ENCODE assay signal across 10 cellular contexts in genomic region chr17:41521574-41522261, GRCh38. TPM values are rescaled to one million over a fixed set of nuclear protein-coding genes. Genes with fewer than 3 reads are reported as not detected.
DNase-seq lines count a peak whose midpoint lies in the region; ATAC-seq and TF ChIP-seq lines count a peak whose summit lies in the region.
"Had no signal": no experiment of that assay in that cellular context is flagged by ENCODE, and none has a peak within 500 bp of the region (broad histone marks: within the 10 kb centered on the region; RNA-seq: fewer than 3 reads in every experiment).

No MANE protein-coding gene starts in this region.

- no peaks in the 10 kb centered on the region for H3K9me3 Mint-ChIP-seq in activated T-cell treated with anti-CD3 and anti-CD28 coated beads, Interleukin-2, amount 50 U/mL, for 4 hours

- DNase-seq in HS-5 (ENCODE audit: low read depth) = peak; percentile 71
- DNase-seq in body of pancreas = peak; percentile 23 to 45 (median 30)
- peak; percentile 84 to 91 for DNase-seq in left lung
- no peak for DNase-seq in activated T-cell treated with anti-CD3 and anti-CD28 coated beads, Interleukin-2, amount 50 U/mL, for 4 hours
- DNase-seq: activated CD4-positive, alpha-beta T cell treated with anti-CD3 and anti-CD28 coated beads for 4 hours had no signal

- TF ChIP-seq CTCF in body of pancreas (IDR thresholded peaks at IDR 0.05) (no peak), left lung (IDR thresholded peaks at IDR 0.05) (no peak)

- H3K36me3 Mint-ChIP-seq in activated T-cell treated with anti-CD3 and anti-CD28 coated beads, Interleukin-2, amount 50 U/mL, for 4 hours (ENCODE audit: insufficient read depth) = no peaks in the 10 kb centered on the region

- intact Hi-C loops in body of pancreas (cut with DNase I) = no loop called here
- intact Hi-C loops in left lung (cut with DNase I) = no loop called here

- no peaks in the 10 kb centered on the region for H3K79me2 ChIP-seq in ACC112 (ENCODE audit: control insufficient read depth, insufficient read depth, low read length, unreplicated experiment)

- H3K4me3 Mint-ChIP-seq in activated T-cell treated with anti-CD3 and anti-CD28 coated beads, Interleukin-2, amount 50 U/mL, for 4 hours = no peak overlapping the region

- H3K36me3 ChIP-seq in ACC112 (ENCODE audit: insufficient read depth, low read length) (no peaks in the 10 kb centered on the region), body of pancreas (replicated peaks in 1 of 2; ENCODE audit: insufficient read depth in 1 of 2, low read depth in 2 of 2) (no peaks in the 10 kb centered on the region), left lung (peaks cover 0 to 10% of the 10 kb centered on the region in 2 donors)

- H3K27ac ChIP-seq in ACC112 (ENCODE audit: low read depth, low read length) (peak overlapping the region; percentile 47; the same call in 1 of the 2 replicates), body of pancreas (peak overlapping the region; percentile 9 to 73 (median 42)), left lung (peak overlapping the region; percentile 55 to 69)

- H3K27me3 ChIP-seq in ACC112 (ENCODE audit: insufficient read depth, low read length) (no peaks in the 10 kb centered on the region), body of pancreas (no peaks in the 10 kb centered on the region), left lung (peaks cover 2 to 41% of the 10 kb centered on the region in 2 donors)

- WGBS in body of pancreas, 2 donors = 63 to 70% methylated on average over 3 to 6 of the region's 6 CpGs

- ATAC-seq in body of pancreas (peak; percentile 68), left lung (peak; percentile 72), GM19035 (IDR thresholded peaks at IDR 0.05; ENCODE audit: unreplicated experiment) (no peak), GM21526 (IDR thresholded peaks at IDR 0.05; ENCODE audit: low FRiP score, unreplicated experiment) (no peak), HG03565 (IDR thresholded peaks at IDR 0.05; ENCODE audit: unreplicated experiment) (no peak)
- ATAC-seq in activated T-cell treated with anti-CD3 and anti-CD28 coated beads, Interleukin-2, amount 50 U/mL, for 4 hours = no peak

- no peak overlapping the region for H2AFZ ChIP-seq in ACC112 (ENCODE audit: low read length, unreplicated experiment)

- H3K4me3 ChIP-seq in ACC112 (ENCODE audit: low read depth, low read length) = no peak overlapping the region
- H3K4me3 ChIP-seq in body of pancreas = no peak overlapping the region
- H3K4me3 ChIP-seq in left lung = no peak overlapping the region
- H3K4me3 ChIP-seq: skin epidermis had no signal

- no peaks in the 10 kb centered on the region for H3K9me3 ChIP-seq in body of pancreas
- no peaks in the 10 kb centered on the region for H3K9me3 ChIP-seq in left lung

- H3K4me1 ChIP-seq in ACC112 (ENCODE audit: control insufficient read depth, insufficient read depth, low read length, unreplicated experiment) (peaks cover 19% of the 10 kb centered on the region), body of pancreas (peaks cover 37% of the 10 kb centered on the region), left lung (peaks cover 0 to 16% of the 10 kb centered on the region in 2 donors)

- H3K27me3 Mint-ChIP-seq in activated T-cell treated with anti-CD3 and anti-CD28 coated beads, Interleukin-2, amount 50 U/mL, for 4 hours (ENCODE audit: low read depth) = peaks cover 4% of the 10 kb centered on the region

- H3K4me1 Mint-ChIP-seq in activated T-cell treated with anti-CD3 and anti-CD28 coated beads, Interleukin-2, amount 50 U/mL, for 4 hours (ENCODE audit: low read depth) = no peaks in the 10 kb centered on the region

- TF ChIP-seq POLR2A in body of pancreas (IDR thresholded peaks at IDR 0.05) = peak in 1 of 3 donors; percentile 12

RNA-seq across cellular contexts. Expression of gene KRT15, which starts 3.0 kb away (rescaled TPM):
- total RNA-seq in body of pancreas (under 1 TPM in 1 of 2 donors, not detected in 1; 0.52 TPM), left lung (10 to 100 TPM; 23.8 to 27.8 TPM)
- total RNA-seq in activated T-cell treated with anti-CD3 and anti-CD28 coated beads, Interleukin-2, amount 50 U/mL, for 4 hours = not detected

RNA-seq across cellular contexts. Expression of gene KRT19, which starts 6.4 kb away (rescaled TPM):
- total RNA-seq in body of pancreas (100 to 1,000 TPM in 1 of 2 donors, 10 to 100 TPM in 1; 77.5 to 121 TPM), left lung (1,000 to 10,000 TPM in 1 of 2 donors, 100 to 1,000 TPM in 1; 692 to 1,142 TPM)
- 1 to 10 TPM; 1.1 to 2.0 (median 1.8) TPM for total RNA-seq in activated T-cell treated with anti-CD3 and anti-CD28 coated beads, Interleukin-2, amount 50 U/mL, for 4 hours

RNA-seq across cellular contexts. Expression of gene KRT13, which starts 16.3 kb away (rescaled TPM):
- not detected for total RNA-seq in body of pancreas
- total RNA-seq in left lung = 10 to 100 TPM; 10.8 to 29.1 TPM
- not detected for total RNA-seq in activated T-cell treated with anti-CD3 and anti-CD28 coated beads, Interleukin-2, amount 50 U/mL, for 4 hours

RNA-seq across cellular contexts. Expression of gene KRT36, which starts 32.0 kb away (rescaled TPM):
- total RNA-seq in body of pancreas = not detected
- not detected for total RNA-seq in left lung
- not detected for total RNA-seq in activated T-cell treated with anti-CD3 and anti-CD28 coated beads, Interleukin-2, amount 50 U/mL, for 4 hours

RNA-seq across cellular contexts. Expression of gene KRT35, which starts 40.8 kb away (rescaled TPM):
- total RNA-seq in body of pancreas = not detected
- total RNA-seq in left lung = not detected
- total RNA-seq in activated T-cell treated with anti-CD3 and anti-CD28 coated beads, Interleukin-2, amount 50 U/mL, for 4 hours = not detected

Comparison
In these comparisons a context has a peak if more than half of its experiments do, and no peak if none do; other contexts are left out.
1. ATAC-seq: peak in body of pancreas (single experiment) and left lung (single experiment); none in activated T-cell treated with anti-CD3 and anti-CD28 coated beads, Interleukin-2, amount 50 U/mL, for 4 hours (0 of 2), GM19035 (single experiment), GM21526 (single experiment) and HG03565 (single experiment).
2. RNA of gene KRT15, which starts 3.0 kb away (total RNA-seq): 23.8 to 27.8 TPM in left lung; 0.52 TPM in body of pancreas and not detected in activated T-cell treated with anti-CD3 and anti-CD28 coated beads, Interleukin-2, amount 50 U/mL, for 4 hours; every median in the first group is over 10 times any median in the second.
3. RNA of gene KRT19, which starts 6.4 kb away (total RNA-seq): 692 to 1,142 TPM in left lung and 77.5 to 121 TPM in body of pancreas; 1.1 to 2.0 TPM in activated T-cell treated with anti-CD3 and anti-CD28 coated beads, Interleukin-2, amount 50 U/mL, for 4 hours; every median in the first group is over 10 times any median in the second.
4. RNA of gene KRT13, which starts 16.3 kb away (total RNA-seq): 10.8 to 29.1 TPM in left lung; not detected in body of pancreas and not detected in activated T-cell treated with anti-CD3 and anti-CD28 coated beads, Interleukin-2, amount 50 U/mL, for 4 hours; every median in the first group is over 10 times any median in the second.
5. Peak in every context shown above with its lines, with median percentiles within 50 percentile points of each other: H3K27ac ChIP-seq.